In the genomic region with DNA sequence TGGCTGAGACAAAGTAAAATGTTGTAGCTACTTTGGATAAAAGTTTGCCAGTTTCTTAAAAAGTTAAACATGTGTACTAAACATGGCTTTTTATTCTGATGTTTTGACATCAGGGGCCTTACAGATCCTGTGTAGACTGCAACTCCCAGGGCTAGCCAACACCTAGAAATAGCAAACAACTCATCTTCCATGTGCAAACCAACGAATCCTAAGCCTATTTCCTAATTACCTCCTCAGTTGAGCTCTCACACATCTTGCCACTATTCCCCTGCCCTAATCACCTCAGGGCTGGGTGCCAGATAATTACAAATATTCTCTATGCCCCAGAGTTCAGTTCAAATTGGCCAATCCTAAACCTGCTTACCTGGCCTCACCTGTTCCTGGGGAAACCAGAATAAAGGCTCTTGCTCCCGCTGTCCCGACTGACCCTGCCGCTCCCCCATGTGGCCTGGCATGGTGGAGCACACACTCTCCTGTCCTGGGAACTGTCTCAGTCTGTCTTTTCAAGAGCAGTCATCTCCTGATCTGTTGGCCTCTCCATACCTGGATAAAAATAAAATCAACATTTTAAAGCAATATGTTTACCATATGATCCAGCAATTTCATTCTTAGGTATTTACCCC, we compare ENCODE assay signal across 8 cellular contexts. TPM values are rescaled to one million over a fixed set of nuclear protein-coding genes. Genes with fewer than 3 reads are reported as not detected.
DNase-seq lines count a peak whose midpoint lies in the region; ATAC-seq and TF ChIP-seq lines count a peak whose summit lies in the region.

No MANE protein-coding gene starts in this region.

- H3K4me3 ChIP-seq in GM12864 (ENCODE audit: low read depth, low read length) (no peak overlapping the region), choroid plexus epithelial cell (ENCODE audit: low read depth, low read length) (no peak overlapping the region), ovary (no peak overlapping the region)

- WGBS in ovary, 3 donors, result 22 to 27% (median 27%) methylated on average over 4 of the region's 4 CpGs

- intact Hi-C loops in ovary (cut with DNase I), result no loop called here

- no peak for TF ChIP-seq POLR2A in ovary (IDR thresholded peaks at IDR 0.05)

- H3K27me3 ChIP-seq in ovary, result no peaks in the 10 kb centered on the region

- H3K4me1 ChIP-seq in ovary (ENCODE audit: insufficient read depth), result no peaks in the 10 kb centered on the region

- no peak for ATAC-seq in GM21619 (IDR thresholded peaks at IDR 0.05; ENCODE audit: unreplicated experiment)

- DNase-seq in 8988T (peak; percentile 20), GM12864 (ENCODE audit: low read depth) (no peak), OCI-M1 (lab: John Stamatoyannopoulos, UW) (peak; percentile 5), choroid plexus epithelial cell (ENCODE audit: low read depth) (peak; percentile 28), mucosa of gallbladder (ENCODE audit: low spot score) (peak; percentile 58), AML-193 (lab: John Stamatoyannopoulos, UW) (no peak), ovary (no peak)

- TF ChIP-seq EP300 in ovary (IDR thresholded peaks at IDR 0.05), result no peak

- TF ChIP-seq CTCF in GM12864 (IDR thresholded peaks at IDR 0.05; ENCODE audit: low read depth, low read length, missing control alignments), result peak; percentile 54
- TF ChIP-seq CTCF in choroid plexus epithelial cell (conservative IDR thresholded peaks at IDR 0.05; ENCODE audit: low read depth, low read length), result peak; percentile 63
- no peak for TF ChIP-seq CTCF in ovary (IDR thresholded peaks at IDR 0.05)

- H3K36me3 ChIP-seq in ovary, result no peaks in the 10 kb centered on the region

- H3K27ac ChIP-seq in ovary, result no peak overlapping the region

- H3K9me3 ChIP-seq in ovary, result no peaks in the 10 kb centered on the region

RNA-seq across cellular contexts. Expression of gene FAM169A, which starts 37.1 kb away (rescaled TPM):
- 6.0 TPM for total RNA-seq in mucosa of gallbladder
- 10 to 100 TPM in 5 of 7 donors, 1 to 10 TPM in 2; 3.2 to 21.5 (median 11.5) TPM for total RNA-seq in ovary
- polyA plus RNA-seq in ovary, result 1 to 10 TPM; 1.7 to 2.2 TPM

Comparison
In these comparisons a context has a peak if more than half of its experiments do, and no peak if none do; other contexts are left out.
1. DNase-seq: peak in 8988T (single experiment), OCI-M1 (single experiment), choroid plexus epithelial cell (single experiment) and mucosa of gallbladder (single experiment); none in GM12864 (single experiment), AML-193 (0 of 2) and ovary (0 of 5).
2. CTCF ChIP-seq: peak in GM12864 (single experiment) and choroid plexus epithelial cell (single experiment); none in ovary (0 of 3).